Comparison of ENCODE assay signal across 9 cellular contexts in the genomic region with DNA sequence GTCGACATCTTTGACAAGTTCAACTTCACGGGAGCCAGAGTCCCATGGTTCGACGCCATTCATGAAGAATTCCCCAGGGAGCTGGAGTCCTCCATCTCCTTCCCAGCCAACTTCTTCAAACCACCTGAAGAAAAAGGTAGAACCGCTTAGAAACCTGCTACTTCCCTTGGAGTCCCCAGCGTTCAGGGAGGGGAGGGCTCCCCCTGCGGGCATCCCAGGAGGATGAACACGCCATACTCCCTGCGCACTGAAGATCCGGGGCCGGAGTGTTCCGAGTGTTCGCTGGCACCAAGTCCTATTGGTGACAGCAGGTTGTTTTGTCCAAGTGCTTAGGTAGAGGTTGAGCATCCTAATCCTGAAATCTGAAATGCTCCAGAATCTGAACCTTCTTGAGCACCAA. TPM values are rescaled to one million over a fixed set of nuclear protein-coding genes. Genes with fewer than 3 reads are reported as not detected.
DNase-seq lines count a peak whose midpoint lies in the region; ATAC-seq and TF ChIP-seq lines count a peak whose summit lies in the region.
"Had no signal": no experiment of that assay in that cellular context is flagged by ENCODE, and none has a peak within 500 bp of the region (broad histone marks: within the 10 kb centered on the region; RNA-seq: fewer than 3 reads in every experiment).

No MANE protein-coding gene starts in this region.

- no peaks in the 10 kb centered on the region for H3K36me3 Mint-ChIP-seq in MCF 10A (ENCODE audit: insufficient read depth, unreplicated experiment)

- no peaks in the 10 kb centered on the region for H3K36me3 ChIP-seq in testis (ENCODE audit: low read depth, missing control alignments)

- in situ Hi-C loops in T47D (cut with HindIII; ENCODE audit: low pct_unique_long_range_greater_than_20kb, low sequenced_read_pairs), result no loop called here

- CTCF ChIA-PET in MCF 10A (lab: Yijun Ruan, JAX), result interaction anchor here (0.7 kb wide), 1 partner anchor 166 kb away, joined by 3 read pairs; no protein-coding TSS in a partner anchor

- H3K4me3 ChIP-seq in testis, result no peak overlapping the region
- H3K4me3 ChIP-seq: PC-9 had no signal

- H3K4me1 Mint-ChIP-seq in MCF 10A (ENCODE audit: insufficient read depth, unreplicated experiment), result no peaks in the 10 kb centered on the region

- TF ChIP-seq POLR2A in testis (IDR thresholded peaks at IDR 0.05), result no peak

- H3K9me3 ChIP-seq in testis, result no peaks in the 10 kb centered on the region

- no peaks in the 10 kb centered on the region for H3K4me1 ChIP-seq in testis

- BruUV-seq in MCF 10A (replicated peaks; lab: Mats Ljungman, UMichigan), result no TSS peak

- peaks cover 22% of the 10 kb centered on the region for H3K27me3 Mint-ChIP-seq in MCF 10A (ENCODE audit: insufficient read depth, unreplicated experiment)

- no peak overlapping the region for H3K4me3 Mint-ChIP-seq in MCF 10A (ENCODE audit: unreplicated experiment)

- DNase-seq in T47D (ENCODE audit: low read depth in 1 of 2, low spot score in 1 of 2) (peak; percentile 18 to 43), MCF 10A (ENCODE audit: unreplicated experiment) (no peak), NCI-H69 (lab: John Stamatoyannopoulos, UW) (peak; percentile 73), glomerular visceral epithelial cell (ENCODE audit: extremely low spot score) (peak; percentile 9), testis (peak; percentile 11), NCI-H2029 (lab: John Stamatoyannopoulos, UW) (no peak), medulla oblongata (ENCODE audit: extremely low spot score) (no peak)
- DNase-seq: PC-9 had no signal

- intact Hi-C loops in MCF 10A (cut with micrococcal nuclease), result no loop called here
- intact Hi-C loops in testis (cut with DNase I; ENCODE audit: low total_unique reads), result no loop called here

- WGBS in testis, 2 donors, result 40 to 43% methylated on average over 13 of the region's 13 CpGs

- TF ChIP-seq CTCF in MCF 10A (IDR thresholded peaks at IDR 0.05; ENCODE audit: unreplicated experiment) (no peak), testis (IDR thresholded peaks at IDR 0.05) (no peak)

- H3K27ac ChIP-seq in testis, result no peak overlapping the region
- H3K27ac ChIP-seq: PC-9 had no signal

- no peaks in the 10 kb centered on the region for H3K9me3 Mint-ChIP-seq in MCF 10A (ENCODE audit: unreplicated experiment)

- POLR2A ChIA-PET in MCF 10A (lab: Yijun Ruan, JAX), result no interaction called here

- H3K27me3 ChIP-seq in testis, result no peaks in the 10 kb centered on the region

- ATAC-seq in HG03442 (IDR thresholded peaks at IDR 0.05; ENCODE audit: unreplicated experiment), result no peak

- H3K27ac Mint-ChIP-seq in MCF 10A (ENCODE audit: low read depth, unreplicated experiment), result no peak overlapping the region

RNA-seq across cellular contexts. Expression of a gene that starts 51.7 kb away (rescaled TPM):
- 6.0 and 8.4 TPM in 2 replicates for total RNA-seq in MCF 10A (2022)
- 1 to 10 TPM; 5.6 to 7.4 TPM for total RNA-seq in testis
- 3.2 TPM for polyA plus RNA-seq in testis (ENCODE audit: insufficient read depth, low read depth, low replicate concordance)

Comparison
In these comparisons a context has a peak if more than half of its experiments do, and no peak if none do; other contexts are left out.
1. DNase-seq: peak in T47D (2 of 2), NCI-H69 (single experiment), glomerular visceral epithelial cell (single experiment) and testis (single experiment); none in MCF 10A (single experiment), NCI-H2029 (single experiment) and medulla oblongata (single experiment).